In the genomic region with DNA sequence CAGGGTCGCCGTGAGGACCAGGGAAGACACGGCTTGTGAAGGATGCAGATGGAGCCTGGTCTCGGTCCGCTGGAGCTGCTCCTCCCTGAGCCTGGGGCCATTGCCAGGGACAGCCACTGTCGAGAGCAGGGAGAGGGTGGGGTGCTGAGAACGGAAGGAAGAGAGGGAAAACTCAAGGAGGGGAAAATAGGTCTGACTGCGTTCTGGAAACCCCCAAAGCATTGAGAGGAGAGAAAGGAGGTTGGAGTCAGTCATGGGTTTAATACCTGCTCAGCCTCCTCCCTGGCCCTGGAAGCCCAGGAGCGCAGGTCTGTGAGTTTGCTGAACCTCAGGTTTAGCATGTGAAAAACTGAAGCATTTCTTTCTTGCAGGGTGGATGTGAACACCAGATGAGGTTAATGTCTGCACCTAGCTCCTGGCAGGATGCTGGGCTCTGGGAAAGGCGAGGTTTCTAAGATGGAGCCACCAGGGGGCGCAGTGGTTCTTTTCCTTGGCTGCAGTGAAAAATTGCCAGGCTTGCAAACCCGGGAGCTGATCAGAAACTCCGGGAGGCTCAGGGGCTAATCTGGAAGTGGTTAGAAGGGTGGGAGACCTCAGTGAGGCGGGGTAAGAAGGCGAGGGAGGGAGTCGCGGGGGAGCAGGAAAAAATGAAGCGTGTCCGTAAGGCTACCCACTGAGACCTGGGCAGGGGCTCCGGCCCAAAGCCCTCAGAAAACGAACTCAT, we compare ENCODE assay signal across 9 cellular contexts. TPM values are rescaled to one million over a fixed set of nuclear protein-coding genes. Genes with fewer than 3 reads are reported as not detected.
DNase-seq lines count a peak whose midpoint lies in the region; ATAC-seq, FAIRE-seq and TF ChIP-seq lines count a peak whose summit lies in the region.
"Had no signal": no experiment of that assay in that cellular context is flagged by ENCODE, and none has a peak within 500 bp of the region (broad histone marks: within the 10 kb centered on the region; RNA-seq: fewer than 3 reads in every experiment).

No MANE protein-coding gene starts in this region.

- H3K9me3 ChIP-seq in colonic mucosa = no peaks in the 10 kb centered on the region
- no peaks in the 10 kb centered on the region for H3K9me3 ChIP-seq in HepG2 (ENCODE audit: low read length)

- peak; percentile 84 for FAIRE-seq in HepG2 (lab: Jason Lieb, UNC)

- H3K27me3 ChIP-seq in GM23338 (ENCODE audit: insufficient read depth) (no peaks in the 10 kb centered on the region), colonic mucosa (no peaks in the 10 kb centered on the region), HepG2 (ENCODE audit: control insufficient read depth in 1 of 2, insufficient read depth in 2 of 2, low read length in 2 of 2) (no peaks in the 10 kb centered on the region)

- H4K20me1 ChIP-seq in GM23338 (replicated peaks; ENCODE audit: insufficient read depth) (no peaks in the 10 kb centered on the region), HepG2 (ENCODE audit: insufficient read depth, low read length) (no peaks in the 10 kb centered on the region)

- 28% methylated on average over 21 of the region's 21 CpGs for WGBS in HepG2 (ENCODE audit: low lambda C conversion rate)

- no peak overlapping the region for H3K4me2 ChIP-seq in GM23338
- H3K4me2 ChIP-seq in HepG2 (ENCODE audit: low read depth, low read length) = peak overlapping the region; percentile 69

- H3K79me2 ChIP-seq in GM23338 (replicated peaks; ENCODE audit: insufficient read depth) = no peaks in the 10 kb centered on the region
- no peaks in the 10 kb centered on the region for H3K79me2 ChIP-seq in HepG2 (ENCODE audit: insufficient read depth, low read length)

- DNase-seq in AG04449 (ENCODE audit: low read depth, low spot score) (no peak), GM23338 (ENCODE audit: low spot score) (peak; percentile 95), NCI-H460 (ENCODE audit: extremely low read depth, low read depth) (peak; percentile 66), colonic mucosa (peak; percentile 80), HepG2 (ENCODE audit: low spot score) (peak; percentile 70)
- peak; percentile 84 for DNase-seq in activated CD4-positive, alpha-beta T cell treated with anti-CD3 and anti-CD28 coated beads for 48 hours
- peak; percentile 10 to 67 (median 43) for DNase-seq in stimulated activated CD4-positive, alpha-beta T cell treated with anti-CD3 and anti-CD28 coated beads, TNF-alpha, amount 100 ng/mL, for 1 hour (ENCODE audit: low read depth in 3 of 3, low spot score in 1 of 3)

- in situ Hi-C loops in HepG2 (cut with HindIII; ENCODE audit: extremely low pct_ligation_motif_present, low pct_unique_long_range_greater_than_20kb) = loop anchor here (5.0 kb wide), 1 partner anchor 45 kb away; a partner anchor contains a TSS

- H3K36me3 Mint-ChIP-seq in GM23338 (ENCODE audit: low read depth) = peaks cover 6% of the 10 kb centered on the region; the same call in 1 of the 3 replicates

- H3K4me3 Mint-ChIP-seq in GM23338 = no peak overlapping the region

- H3K36me3 ChIP-seq in GM23338 (ENCODE audit: insufficient read depth) = no peaks in the 10 kb centered on the region
- H3K36me3 ChIP-seq in colonic mucosa = no peaks in the 10 kb centered on the region
- no peaks in the 10 kb centered on the region for H3K36me3 ChIP-seq in HepG2 (replicated peaks in 1 of 2; ENCODE audit: control insufficient read depth in 1 of 2, insufficient read depth in 2 of 2, low read length in 2 of 2)

- H3K9ac ChIP-seq in colonic mucosa (ENCODE audit: low read depth in 2 of 2, low read length in 2 of 2) (no peak overlapping the region), HepG2 (ENCODE audit: insufficient read depth, low read depth, low read length) (no peak overlapping the region)

- peak overlapping the region; percentile 39 for H3K4me3 ChIP-seq in AG04449 (ENCODE audit: low read depth, low read length)
- H3K4me3 ChIP-seq in GM23338 = no peak overlapping the region
- H3K4me3 ChIP-seq in colonic mucosa = no peak overlapping the region
- H3K4me3 ChIP-seq in HepG2 (replicated peaks in 1 of 3; ENCODE audit: insufficient read depth in 1 of 3, low read depth in 2 of 3, low read length in 3 of 3) = peak overlapping the region in 1 of 3 experiments; percentile 41; a peak in 1 of 6 replicates

- peaks cover 40% of the 10 kb centered on the region for H3K4me1 Mint-ChIP-seq in GM23338

- TF ChIP-seq CTCF in AG04449 (IDR thresholded peaks at IDR 0.05; ENCODE audit: insufficient read depth, low read length, missing control alignments) (peak; percentile 81), GM23338 (conservative IDR thresholded peaks at IDR 0.05; ENCODE audit: low read depth in 2 of 2) (peak; percentile 89 to 91), colonic mucosa (IDR thresholded peaks at IDR 0.05) (peak; percentile 70), HepG2 (CRISPR knock-in tag; IDR thresholded peaks at IDR 0.05) (peak; percentile 93)

- H3K9me3 Mint-ChIP-seq in GM23338 = peaks cover 14% of the 10 kb centered on the region

- H3K27me3 Mint-ChIP-seq in GM23338 (ENCODE audit: insufficient read depth, low read depth, poor library complexity) = peaks cover 13% of the 10 kb centered on the region

- peak; percentile 83 for TF ChIP-seq RAD21 in HepG2 (CRISPR knock-in tag; IDR thresholded peaks at IDR 0.05)

- peak overlapping the region; percentile 82 for H2AFZ ChIP-seq in GM23338
- no peak overlapping the region for H2AFZ ChIP-seq in HepG2 (ENCODE audit: low read length)

- no peak for TF ChIP-seq EP300 in HepG2 (IDR thresholded peaks at IDR 0.05; ENCODE audit: low read depth in 2 of 2, low read length in 2 of 2)
- no peak for TF ChIP-seq EP300 in HepG2 (CRISPR knock-in tag; IDR thresholded peaks at IDR 0.05; ENCODE audit: borderline replicate concordance)

- BruUV-seq in HepG2 (replicated peaks; lab: Mats Ljungman, UMichigan) = no TSS peak

- intact Hi-C loops in colonic mucosa (cut with DNase I) = loop anchor here (5.0 kb wide), 1 partner anchor 50 kb away; no protein-coding TSS in a partner anchor
- intact Hi-C loops in HepG2 (cut with micrococcal nuclease; ENCODE audit: unreplicated experiment) = loop anchor here (1.0 to 10.0 kb wide), 4 partner anchors 35 to 483 kb away; a partner anchor contains a TSS

- ATAC-seq in GM23338 (peak; percentile 78), HepG2 (peak; percentile 81), HG03135 (IDR thresholded peaks at IDR 0.05; ENCODE audit: unreplicated experiment) (no peak)

- H3K4me1 ChIP-seq in GM23338 (ENCODE audit: insufficient read depth) (peaks cover 24% of the 10 kb centered on the region), colonic mucosa (no peaks in the 10 kb centered on the region), HepG2 (ENCODE audit: insufficient read depth, low read length) (peaks cover 50% of the 10 kb centered on the region)

- H3K27ac Mint-ChIP-seq in GM23338 = no peak overlapping the region

- CTCF ChIA-PET in AG04449 (lab: Yijun Ruan, JAX) = interaction anchor here (0.6 to 9.1 kb wide), 60 partner anchors 10 to 1106 kb away, joined by 3 to 102 read pairs (median 4); a partner anchor contains a TSS
- CTCF ChIA-PET in HepG2 (lab: Yijun Ruan, JAX; ENCODE audit: low intra/inter-chr PET ratio, low total read pairs) = interaction anchor here (0.8 to 1.8 kb wide), 2 partner anchors 45 to 77 kb away, joined by 3 to 10 read pairs; a partner anchor contains a TSS

- H3K27ac ChIP-seq in GM23338 (ENCODE audit: low read depth) = no peak overlapping the region
- no peak overlapping the region for H3K27ac ChIP-seq in colonic mucosa
- H3K27ac ChIP-seq in HepG2 (ENCODE audit: extremely low read length, insufficient read depth, low read length) = no peak overlapping the region

- peaks cover 6% of the 10 kb centered on the region; the same call in 1 of the 2 replicates for H3F3A ChIP-seq in GM23338 (replicated peaks; ENCODE audit: low read depth)

- H3K9me2 ChIP-seq in GM23338 (ENCODE audit: insufficient read depth) = no peaks in the 10 kb centered on the region

- POLR2A ChIA-PET in AG04449 (lab: Yijun Ruan, JAX) (interaction anchor here (1.2 kb wide), 1 partner anchor 34 kb away, joined by 3 read pairs; a partner anchor contains a TSS), HepG2 (lab: Yijun Ruan, JAX) (interaction anchor here (1.1 to 1.3 kb wide), 2 partner anchors 12 to 33 kb away, joined by 4 to 8 read pairs; a partner anchor contains a TSS)

- no peak for TF ChIP-seq POLR2A in HepG2 (IDR thresholded peaks at IDR 0.05; ENCODE audit: insufficient read depth in 1 of 2, low read depth in 2 of 2, low read length in 2 of 2)

RNA-seq across cellular contexts. Expression of a gene that starts 33.6 kb away (rescaled TPM):
- 42.4 and 47.6 TPM in 2 replicates for total RNA-seq in GM23338 (2014; rRNA removed; shearing (Covaris generic))
- polyA plus RNA-seq in GM23338 (2016; fragmentation: Nextera tagmentation; extraction: Ambion mirVana) = 37.2 and 38.8 TPM in 2 replicates
- 45.4 and 52.0 TPM in 2 replicates for total RNA-seq in NCI-H460 (2014; rRNA removed; shearing (Covaris generic))
- polyA plus RNA-seq in NCI-H460 (2014; cell fraction: nucleus; rRNA removed) = 67.0 and 88.1 TPM in 2 replicates
- 10 to 100 TPM; 39.6 to 54.8 TPM for total RNA-seq in colonic mucosa
- 45.7 and 109 TPM in 2 replicates for total RNA-seq in HepG2 (2016; rRNA removed; fragmentation: Illumina TruSeq; extraction: Trizol)
- total RNA-seq in HepG2 (2016; cell fraction: cytosol; rRNA removed; fragmentation: Illumina TruSeq; extraction: Trizol; ENCODE audit: low read depth) = 31.6 and 37.7 TPM in 2 replicates
- total RNA-seq in HepG2 (2016; cell fraction: insoluble cytoplasmic fraction; rRNA removed; fragmentation: Illumina TruSeq; extraction: Trizol) = 40.9 and 111 TPM in 2 replicates
- total RNA-seq in HepG2 (2016; cell fraction: membrane; rRNA removed; fragmentation: Illumina TruSeq; extraction: Trizol) = 40.3 and 50.9 TPM in 2 replicates
- 138 and 175 TPM in 2 replicates for total RNA-seq in HepG2 (2016; cell fraction: nucleus; rRNA removed; fragmentation: Illumina TruSeq; extraction: Trizol)
- 87.2 and 87.6 TPM in 2 replicates for polyA plus RNA-seq in HepG2 (2011; rRNA removed)
- 33.2 and 46.3 TPM in 2 replicates for polyA plus RNA-seq in HepG2 (2011; cell fraction: cytosol; rRNA removed)
- polyA plus RNA-seq in HepG2 (2011; cell fraction: nucleus; rRNA removed) = 67.6 and 82.1 TPM in 2 replicates
- polyA plus RNA-seq in HepG2 (2012) = 91.6 and 103 TPM in 2 replicates
- 12.2 and 15.7 TPM in 2 replicates for polyA plus RNA-seq in HepG2 (2016; cell fraction: cytosol; fragmentation: Illumina TruSeq; extraction: Trizol; ENCODE audit: low read depth)
- polyA plus RNA-seq in HepG2 (2016; cell fraction: insoluble cytoplasmic fraction; fragmentation: Illumina TruSeq; extraction: Trizol; ENCODE audit: low read depth) = 37.5 and 38.4 TPM in 2 replicates
- 22.7 and 27.3 TPM in 2 replicates for polyA plus RNA-seq in HepG2 (2016; cell fraction: membrane; fragmentation: Illumina TruSeq; extraction: Trizol; ENCODE audit: low read depth)
- polyA plus RNA-seq in HepG2 (2016; cell fraction: nucleus; fragmentation: Illumina TruSeq; extraction: Trizol; ENCODE audit: insufficient read depth, low read depth) = 273 and 274 TPM in 2 replicates
- 41.3 and 47.7 TPM in 2 replicates for polyA minus RNA-seq in HepG2 (2011; rRNA and poly(A)+ RNA removed; ENCODE audit: low replicate concordance)
- 41.9 and 57.0 TPM in 2 replicates for polyA minus RNA-seq in HepG2 (2011; cell fraction: cytosol; rRNA and poly(A)+ RNA removed)
- polyA minus RNA-seq in HepG2 (2011; cell fraction: nucleus; rRNA and poly(A)+ RNA removed) = 147 and 171 TPM in 2 replicates

RNA-seq across cellular contexts. Expression of a gene that starts 45.2 kb away (rescaled TPM):
- total RNA-seq in GM23338 (2014; rRNA removed; shearing (Covaris generic)) = 0.12 and 2.6 TPM in 2 replicates
- polyA plus RNA-seq in GM23338 (2016; fragmentation: Nextera tagmentation; extraction: Ambion mirVana) (1.5 and 1.7 TPM in 2 replicates), HepG2 (2011; rRNA removed) (0.20 and 0.26 TPM in 2 replicates)
- 0.10 and 0.20 TPM in 2 replicates for total RNA-seq in NCI-H460 (2014; rRNA removed; shearing (Covaris generic))
- polyA plus RNA-seq in NCI-H460 (2014; cell fraction: nucleus; rRNA removed) = 0.01 and 0.58 TPM in 2 replicates
- total RNA-seq in colonic mucosa (under 1 TPM in 1 of 2 donors, not detected in 1; 0.56 TPM), HepG2 (2016; rRNA removed; fragmentation: Illumina TruSeq; extraction: Trizol) (0.18 TPM in 1 of 2 replicates, not detected in the other)
- not detected in 2 replicates for total RNA-seq in HepG2 (2016; cell fraction: cytosol; rRNA removed; fragmentation: Illumina TruSeq; extraction: Trizol; ENCODE audit: low read depth)
- total RNA-seq in HepG2 (2016; cell fraction: insoluble cytoplasmic fraction; rRNA removed; fragmentation: Illumina TruSeq; extraction: Trizol) = 0.13 TPM in 1 of 2 replicates, not detected in the other
- 0.28 TPM in 1 of 2 replicates, not detected in the other for total RNA-seq in HepG2 (2016; cell fraction: membrane; rRNA removed; fragmentation: Illumina TruSeq; extraction: Trizol)
- total RNA-seq in HepG2 (2016; cell fraction: nucleus; rRNA removed; fragmentation: Illumina TruSeq; extraction: Trizol) = not detected in 2 replicates
- 0.43 and 0.49 TPM in 2 replicates for polyA plus RNA-seq in HepG2 (2011; cell fraction: cytosol; rRNA removed)
- polyA plus RNA-seq in HepG2 (2011; cell fraction: nucleus; rRNA removed) = 0.14 and 0.26 TPM in 2 replicates
- 0.08 and 0.29 TPM in 2 replicates for polyA plus RNA-seq in HepG2 (2012)
- 0.20 TPM in 1 of 2 replicates, not detected in the other for polyA plus RNA-seq in HepG2 (2016; cell fraction: cytosol; fragmentation: Illumina TruSeq; extraction: Trizol; ENCODE audit: low read depth)
- not detected in 2 replicates for polyA plus RNA-seq in HepG2 (2016; cell fraction: insoluble cytoplasmic fraction; fragmentation: Illumina TruSeq; extraction: Trizol; ENCODE audit: low read depth)
- 0.47 TPM in 1 of 2 replicates, not detected in the other for polyA plus RNA-seq in HepG2 (2016; cell fraction: membrane; fragmentation: Illumina TruSeq; extraction: Trizol; ENCODE audit: low read depth)
- not detected in 2 replicates for polyA plus RNA-seq in HepG2 (2016; cell fraction: nucleus; fragmentation: Illumina TruSeq; extraction: Trizol; ENCODE audit: insufficient read depth, low read depth)
- 40.8 TPM in 1 of 2 replicates, not detected in the other for polyA minus RNA-seq in HepG2 (2011; rRNA and poly(A)+ RNA removed; ENCODE audit: low replicate concordance)
- polyA minus RNA-seq in HepG2 (2011; cell fraction: cytosol; rRNA and poly(A)+ RNA removed) = 0.99 TPM in 1 of 2 replicates, not detected in the other
- polyA minus RNA-seq in HepG2 (2011; cell fraction: nucleus; rRNA and poly(A)+ RNA removed) = not detected in 2 replicates
- total RNA-seq: subcutaneous adipose tissue had no signal
